23 cellular contexts compared by ENCODE assay signal in genomic region chr11:88367310-88367709, GRCh38.
"Had no signal": no experiment of that assay in that cellular context is flagged by ENCODE, and none has a peak within 500 bp of the region (broad histone marks: within the 10 kb centered on the region; RNA-seq: fewer than 3 reads in every experiment).

No MANE protein-coding gene starts in this region.

- H3K36me3 Mint-ChIP-seq: naive B cell, neural progenitor cell had no signal

- H3K27ac Mint-ChIP-seq: activated CD4-positive, alpha-beta memory T cell treated with anti-CD3 and anti-CD28 coated beads, Interleukin-2, amount 10 ng/mL, durations not matched to agents 7 days and 5 days; naive B cell; neural progenitor cell; progenitor cell of endocrine pancreas; T-helper 1 cell treated with Interleukin-12 subunit alpha and Interleukin-12 subunit beta and Interleukin-4 antibody, amounts not matched to agents 30 μg/mL and 1 μg/mL, for 36 hours had no signal

- H3K9ac ChIP-seq: neural progenitor cell had no signal

- ATAC-seq: body of pancreas; left lobe of liver; lower lobe of right lung; stimulated activated naive CD8-positive, alpha-beta T cell treated with anti-CD3 and anti-CD28 coated beads, Interleukin-15, Interleukin-2, amounts not matched to agents 100 U/mL and 50 U/mL, for 24 hours had no signal

- H3K36me3 ChIP-seq: cardiac muscle cell, lower lobe of right lung, neural progenitor cell, SJSA1, spleen, thyroid gland, WERI-Rb-1 had no signal

- H3K9me3 ChIP-seq: body of pancreas, lower lobe of right lung, SJSA1, spleen, thyroid gland had no signal

- H3K9me3 Mint-ChIP-seq: activated CD4-positive, alpha-beta memory T cell treated with anti-CD3 and anti-CD28 coated beads, Interleukin-2, amount 10 ng/mL, durations not matched to agents 7 days and 5 days; naive B cell; neural progenitor cell; T-helper 1 cell treated with Interleukin-12 subunit alpha and Interleukin-12 subunit beta and Interleukin-4 antibody, amounts not matched to agents 30 μg/mL and 1 μg/mL, for 36 hours had no signal

- H3K27me3 ChIP-seq: body of pancreas, cardiac muscle cell, neural progenitor cell, SJSA1, spleen, thyroid gland had no signal

- H3K4me1 Mint-ChIP-seq: naive B cell, neural progenitor cell had no signal

- H3K4me2 ChIP-seq: neural progenitor cell had no signal

- DNase-seq: activated CD4-positive, alpha-beta memory T cell treated with anti-CD3 and anti-CD28 coated beads, Interleukin-2, amount 10 ng/mL, durations not matched to agents 7 days and 5 days; activated CD4-positive, CD25-positive, alpha-beta regulatory T cell treated with anti-CD3 and anti-CD28 coated beads, Interleukin-2, amount 50 U/mL, for 72 hours; activated naive CD4-positive, alpha-beta T cell; activated T-cell treated with anti-CD3 and anti-CD28 coated beads, Interleukin-2, amount 50 U/mL, for 1 hour; anterior cingulate cortex; body of pancreas; effector CD4-positive, alpha-beta T cell; erythroblast; foreskin fibroblast; lower lobe of right lung; mesendoderm; naive B cell; spleen; stimulated activated CD4-positive, alpha-beta T cell treated with anti-CD3 and anti-CD28 coated beads, Interleukin-4, amount 100 ng/mL, for 1 hour; stimulated activated naive CD8-positive, alpha-beta T cell treated with anti-CD3 and anti-CD28 coated beads, Interleukin-15, Interleukin-2, amounts not matched to agents 100 U/mL and 50 U/mL, for 24 hours; thyroid gland; WERI-Rb-1 had no signal

- H3K4me3 Mint-ChIP-seq: activated CD4-positive, alpha-beta memory T cell treated with anti-CD3 and anti-CD28 coated beads, Interleukin-2, amount 10 ng/mL, durations not matched to agents 7 days and 5 days; naive B cell; neural progenitor cell; T-helper 1 cell treated with Interleukin-12 subunit alpha and Interleukin-12 subunit beta and Interleukin-4 antibody, amounts not matched to agents 30 μg/mL and 1 μg/mL, for 36 hours had no signal

- H3K27me3 Mint-ChIP-seq: activated CD4-positive, alpha-beta memory T cell treated with anti-CD3 and anti-CD28 coated beads, Interleukin-2, amount 10 ng/mL, durations not matched to agents 7 days and 5 days had no signal

- H3K4me3 ChIP-seq: body of pancreas, cardiac muscle cell, lower lobe of right lung, neural progenitor cell, SJSA1, spleen, thyroid gland had no signal

- H2AFZ ChIP-seq: neural progenitor cell had no signal

- H3K27ac ChIP-seq: body of pancreas, cardiac muscle cell, lower lobe of right lung, neural progenitor cell, SJSA1, spleen, thyroid gland, WERI-Rb-1 had no signal

- H3K4me1 ChIP-seq: body of pancreas, neural progenitor cell, SJSA1, thyroid gland had no signal
